10 cellular contexts compared by ENCODE assay signal in the genomic region with DNA sequence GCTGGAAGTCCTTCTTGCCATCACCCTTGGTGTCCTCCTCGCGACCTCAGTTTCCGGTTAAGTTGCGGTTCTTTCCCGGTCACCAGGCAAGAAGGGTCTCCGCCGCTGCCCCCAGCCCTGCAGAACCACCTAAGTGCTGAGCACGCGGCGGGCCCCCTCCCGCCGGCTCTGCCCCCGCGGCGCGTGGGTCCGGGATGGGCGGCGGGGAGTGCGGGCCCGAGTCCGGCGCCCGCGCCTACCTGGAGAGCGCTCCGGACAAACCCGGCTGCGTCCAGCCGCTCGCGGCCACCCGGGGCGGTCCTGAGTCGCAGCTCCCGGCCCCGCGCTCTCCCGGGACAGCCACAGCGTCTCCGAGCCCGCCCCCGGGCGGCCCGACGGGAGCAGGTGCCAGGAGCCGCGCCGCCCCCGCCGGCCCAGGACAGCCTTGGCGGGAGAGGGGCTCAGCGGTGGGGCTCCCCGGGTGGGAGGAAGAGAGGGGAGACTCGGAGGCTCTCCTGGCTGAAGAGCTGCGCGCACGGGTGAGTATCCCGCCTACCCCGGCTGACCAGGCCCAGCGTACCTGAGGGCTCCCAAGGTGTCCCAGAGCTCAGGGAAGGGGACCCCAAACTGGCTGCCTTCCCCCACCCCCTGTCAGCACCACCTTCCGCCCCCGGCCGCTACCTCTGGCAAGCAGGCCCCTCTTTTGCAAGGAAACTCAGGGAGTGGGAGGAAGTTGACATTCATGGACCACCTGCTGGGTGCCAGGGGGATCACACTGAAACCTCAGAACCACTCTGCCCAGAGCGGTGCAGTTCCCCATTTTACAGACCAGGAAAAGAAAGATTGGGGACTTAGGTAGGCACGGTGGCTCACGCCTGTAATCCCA. TPM values are rescaled to one million over a fixed set of nuclear protein-coding genes. Genes with fewer than 3 reads are reported as not detected.
DNase-seq lines count a peak whose midpoint lies in the region; ATAC-seq, FAIRE-seq and TF ChIP-seq lines count a peak whose summit lies in the region.
"Had no signal": no experiment of that assay in that cellular context is flagged by ENCODE, and none has a peak within 500 bp of the region (broad histone marks: within the 10 kb centered on the region; RNA-seq: fewer than 3 reads in every experiment).

No MANE protein-coding gene starts in this region.

- H3K27ac Mint-ChIP-seq in HFFc6 = no peak overlapping the region

- no peak for TF ChIP-seq EP300 in K562 (IDR thresholded peaks at IDR 0.05; ENCODE audit: low read length)

- H3K27me3 ChIP-seq in A673 (replicated peaks; ENCODE audit: insufficient read depth, low read depth, low read length, poor library complexity) = no peaks in the 10 kb centered on the region
- peaks cover 8 to 33% of the 10 kb centered on the region in 2 experiments; a peak in 4 of 5 replicates for H3K27me3 ChIP-seq in K562 (ENCODE audit: control insufficient read depth in 2 of 2, insufficient read depth in 2 of 2, low read length in 2 of 2)
- H3K27me3 ChIP-seq in lower lobe of right lung (ENCODE audit: low read depth) = peaks cover 36% of the 10 kb centered on the region

- TF ChIP-seq POLR2A in K562 (conservative IDR thresholded peaks at IDR 0.05) = no peak

- H3K9me3 ChIP-seq in A673 (ENCODE audit: low read depth, low read length, poor library complexity, severe bottlenecking) (no peaks in the 10 kb centered on the region), K562 (replicated peaks; ENCODE audit: control insufficient read depth, insufficient read depth, low read depth, low read length) (no peaks in the 10 kb centered on the region), lower lobe of right lung (no peaks in the 10 kb centered on the region)

- 0 out of 2 replicates have a peak, but pooled peaks cover 4% of the 10 kb centered on the region for H4K20me1 ChIP-seq in K562 (replicated peaks; ENCODE audit: control insufficient read depth, insufficient read depth, low read length)

- DNase-seq in A673 (ENCODE audit: low spot score) = no peak
- DNase-seq in HFFc6 = no peak
- peak; percentile 41 to 77 (median 62) for DNase-seq in K562 (ENCODE audit: extremely low read depth in 1 of 4, low spot score in 3 of 4)
- no peak for DNase-seq in lower lobe of right lung
- DNase-seq in EL = no peak

- peak overlapping the region in 1 of 2 experiments; percentile 83; a peak in 2 of 4 replicates for H3K9ac ChIP-seq in K562 (ENCODE audit: insufficient read depth in 1 of 2, low read depth in 2 of 2, low read length in 2 of 2)

- peaks cover 9% of the 10 kb centered on the region; the same call in 1 of the 2 replicates for H3K4me1 Mint-ChIP-seq in HFFc6 (ENCODE audit: low read depth)

- no peak overlapping the region for H3K4me3 Mint-ChIP-seq in HFFc6

- intact Hi-C loops in A673 (cut with micrococcal nuclease; ENCODE audit: unreplicated experiment) (no loop called here), K562 (cut with micrococcal nuclease) (no loop called here), lower lobe of right lung (cut with DNase I) (no loop called here)

- H3K4me2 ChIP-seq in K562 (ENCODE audit: insufficient read depth, low read length) = peak overlapping the region; percentile 46

- TF ChIP-seq CTCF in A673 (conservative IDR thresholded peaks at IDR 0.05; ENCODE audit: low read depth, low read length) = no peak
- TF ChIP-seq CTCF in HFFc6 (IDR thresholded peaks at IDR 0.05) = peak; percentile 22; the same call in 1 of the 2 replicates
- peak in 2 of 3 experiments; percentile 23 to 62; a peak in 2 of 6 replicates for TF ChIP-seq CTCF in K562 (IDR thresholded peaks at IDR 0.05 in 2 of 3, conservative IDR thresholded peaks at IDR 0.05 in 1 of 3; ENCODE audit: insufficient read depth in 2 of 3, low read depth in 1 of 3, low read length in 3 of 3)
- no peak for TF ChIP-seq CTCF in lower lobe of right lung (IDR thresholded peaks at IDR 0.05)

- H3K4me1 ChIP-seq in A673 (ENCODE audit: insufficient read depth, low read length, poor library complexity, severe bottlenecking) = no peaks in the 10 kb centered on the region
- H3K4me1 ChIP-seq in K562 (replicated peaks in 1 of 2; ENCODE audit: control insufficient read depth in 2 of 2, insufficient read depth in 2 of 2, low read length in 2 of 2) = peaks cover 2 to 14% of the 10 kb centered on the region in 2 experiments; a peak in 4 of 5 replicates
- peaks cover 10% of the 10 kb centered on the region for H3K4me1 ChIP-seq in lower lobe of right lung

- BruUV-seq in A673 (replicated peaks; lab: Mats Ljungman, UMichigan) (no TSS peak), K562 (replicated peaks; lab: Mats Ljungman, UMichigan) (no TSS peak)

- H3K9me3 Mint-ChIP-seq in HFFc6 = no peaks in the 10 kb centered on the region

- no peaks in the 10 kb centered on the region for H3K36me3 ChIP-seq in A673 (ENCODE audit: insufficient read depth, low read length, poor library complexity, severe bottlenecking)
- no peaks in the 10 kb centered on the region for H3K36me3 ChIP-seq in K562 (ENCODE audit: control insufficient read depth, insufficient read depth, low read length)
- H3K36me3 ChIP-seq in lower lobe of right lung = no peaks in the 10 kb centered on the region

- peak overlapping the region; percentile 77; the same call in 1 of the 2 replicates for H2AFZ ChIP-seq in K562 (ENCODE audit: low read depth, low read length)

- CTCF ChIA-PET in A673 (lab: Charles Lee) (no interaction called here), K562 (lab: Yijun Ruan, JAX; ENCODE audit: low intra/inter-chr PET ratio) (no interaction called here)

- peaks cover 43% of the 10 kb centered on the region for H3K27me3 Mint-ChIP-seq in HFFc6 (ENCODE audit: insufficient read depth)

- in situ Hi-C loops in K562 (cut with MboI) = no loop called here

- FAIRE-seq in K562 (lab: Jason Lieb, UNC) = no peak

- ATAC-seq in K562 = peak; percentile 87
- peak; percentile 57 to 70 for ATAC-seq in lower lobe of right lung
- no peak for ATAC-seq in GM18861 (IDR thresholded peaks at IDR 0.05; ENCODE audit: unreplicated experiment)
- no peak for ATAC-seq in HG02642 (IDR thresholded peaks at IDR 0.05; ENCODE audit: poor library complexity, unreplicated experiment)
- ATAC-seq in GM19463 (IDR thresholded peaks at IDR 0.05; ENCODE audit: unreplicated experiment) = no peak

- H3K4me3 ChIP-seq in A673 (ENCODE audit: low read depth, low read length, poor library complexity, severe bottlenecking) (peak overlapping the region; percentile 34), K562 (peak overlapping the region; percentile 34), lower lobe of right lung (peak overlapping the region; percentile 41)

- no peaks in the 10 kb centered on the region for H3K79me2 ChIP-seq in K562 (ENCODE audit: control insufficient read depth, insufficient read depth, low read length)

- WGBS in K562 (ENCODE audit: insufficient coverage, low coverage, missing lambda C conversion rate) = 9% methylated on average over 46 of the region's 67 CpGs

- TF ChIP-seq RAD21 in K562 (CRISPR knock-in tag; conservative IDR thresholded peaks at IDR 0.05 in 1 of 2, IDR thresholded peaks at IDR 0.05 in 1 of 2) = no peak

- no peak overlapping the region for H3K27ac ChIP-seq in A673 (ENCODE audit: low read depth, low read length, poor library complexity, severe bottlenecking)
- H3K27ac ChIP-seq in K562 (ENCODE audit: extremely low read depth, low read depth, low read length) = no peak overlapping the region
- no peak overlapping the region for H3K27ac ChIP-seq in lower lobe of right lung

- H3K9me1 ChIP-seq in K562 (ENCODE audit: control insufficient read depth, insufficient read depth, low read length) = no peaks in the 10 kb centered on the region

- POLR2A ChIA-PET in A673 (lab: Charles Lee; ENCODE audit: low non-redundant PET) (no interaction called here), K562 (lab: Yijun Ruan, JAX) (interaction anchor here (0.6 to 1.3 kb wide), 3 partner anchors 15 to 58 kb away, joined by 3 to 4 read pairs (median 3); no protein-coding TSS in a partner anchor)

- no peaks in the 10 kb centered on the region for H3K36me3 Mint-ChIP-seq in HFFc6 (ENCODE audit: low read depth)

RNA-seq across cellular contexts. Expression of gene C17orf113, which starts 22.2 kb away (rescaled TPM):
- 0.41 and 0.72 TPM in 2 replicates for total RNA-seq in A673 (2021)
- total RNA-seq in HFFc6 (2021; fragmentation: NEBNext Ultra II Directional; extraction: Animal tissue kit (Norgen Biotek cat#: 25700)) = under 1 TPM in 4 of 6 experiments, not detected in 2; 0.07 to 0.10 (median 0.08) TPM
- 0.88 and 2.5 TPM in 2 replicates for total RNA-seq in K562 (2011; cell fraction: chromatin; rRNA removed; ENCODE audit: low replicate concordance)
- 1.8 and 2.0 TPM in 2 replicates for total RNA-seq in K562 (2011; cell fraction: nucleolus; rRNA removed)
- total RNA-seq in K562 (2011; cell fraction: nucleoplasm; rRNA removed) = 0.95 and 1.2 TPM in 2 replicates
- total RNA-seq in K562 (2014; rRNA removed) = 0.78 and 0.86 TPM in 2 replicates
- total RNA-seq in K562 (2014; rRNA removed; fragmentation: Illumina TruSeq; extraction: Trizol) = 0.22 and 0.29 TPM in 2 replicates
- total RNA-seq in K562 (2015; rRNA removed; fragmentation: Illumina TruSeq; extraction: Trizol) = 0.29 and 0.34 TPM in 2 replicates
- 1.1 and 1.2 TPM in 2 replicates for total RNA-seq in K562 (2021)
- 0.49 and 0.55 TPM in 2 replicates for polyA plus RNA-seq in K562 (2011; rRNA removed)
- polyA plus RNA-seq in K562 (2011; cell fraction: cytosol; rRNA removed) = 0.56 and 0.91 TPM in 2 replicates
- 0.65 and 1.1 TPM in 2 replicates for polyA plus RNA-seq in K562 (2011; cell fraction: nucleus; rRNA removed)
- polyA plus RNA-seq in K562 (2012) = 0.86 and 1.8 TPM in 2 replicates
- 0.31 and 0.61 TPM in 2 replicates for polyA plus RNA-seq in K562 (2014; fragmentation: Illumina TruSeq; extraction: Trizol)
- polyA plus RNA-seq in K562 (2014; fragmentation: Nextera tagmentation; extraction: Ambion mirVana) = under 1 TPM; 0.10 to 0.17 TPM
- polyA plus RNA-seq in K562 (2014; rRNA removed) = 0.38 and 0.71 TPM in 2 replicates
- polyA minus RNA-seq in K562 (2011; rRNA and poly(A)+ RNA removed) = 0.09 and 0.35 TPM in 2 replicates
- polyA minus RNA-seq in K562 (2011; cell fraction: cytosol; rRNA and poly(A)+ RNA removed) = 0.64 and 0.67 TPM in 2 replicates
- 0.22 and 0.27 TPM in 2 replicates for polyA minus RNA-seq in K562 (2011; cell fraction: nucleus; rRNA and poly(A)+ RNA removed)
- 0.89 TPM for total RNA-seq in lower lobe of right lung

RNA-seq across cellular contexts. Expression of gene ZNF385C, which starts 25.7 kb away (rescaled TPM):
- total RNA-seq in A673 (2021) (0.15 and 0.17 TPM in 2 replicates), K562 (2014; rRNA removed) (0.20 TPM in 1 of 2 replicates, not detected in the other), K562 (2014; rRNA removed; fragmentation: Illumina TruSeq; extraction: Trizol) (0.16 and 0.25 TPM in 2 replicates), K562 (2015; rRNA removed; fragmentation: Illumina TruSeq; extraction: Trizol) (0.08 and 0.11 TPM in 2 replicates), K562 (2021) (0.22 and 0.34 TPM in 2 replicates), lower lobe of right lung (1.2 TPM)
- not detected for total RNA-seq in HFFc6 (2021; fragmentation: NEBNext Ultra II Directional; extraction: Animal tissue kit (Norgen Biotek cat#: 25700))
- total RNA-seq in K562 (2011; cell fraction: chromatin; rRNA removed; ENCODE audit: low replicate concordance) = 0.44 and 0.86 TPM in 2 replicates
- total RNA-seq in K562 (2011; cell fraction: nucleolus; rRNA removed) = 0.79 and 0.83 TPM in 2 replicates
- total RNA-seq in K562 (2011; cell fraction: nucleoplasm; rRNA removed) = 0.73 and 1.5 TPM in 2 replicates
- polyA plus RNA-seq in K562 (2011; rRNA removed) (0.35 and 0.42 TPM in 2 replicates), K562 (2014; fragmentation: Illumina TruSeq; extraction: Trizol) (0.28 and 0.29 TPM in 2 replicates), K562 (2014; fragmentation: Nextera tagmentation; extraction: Ambion mirVana) (under 1 TPM; 0.03 to 0.04 TPM), K562 (2014; rRNA removed) (0.15 and 0.74 TPM in 2 replicates)
- polyA plus RNA-seq in K562 (2011; cell fraction: cytosol; rRNA removed) = 0.48 and 0.63 TPM in 2 replicates
- polyA plus RNA-seq in K562 (2011; cell fraction: nucleus; rRNA removed) = 0.80 and 0.84 TPM in 2 replicates
- 0.25 and 1.9 TPM in 2 replicates for polyA plus RNA-seq in K562 (2012)
- polyA minus RNA-seq in K562 (2011; rRNA and poly(A)+ RNA removed) = 0.11 and 0.18 TPM in 2 replicates
- polyA minus RNA-seq in K562 (2011; cell fraction: cytosol; rRNA and poly(A)+ RNA removed) = not detected in 2 replicates
- polyA minus RNA-seq in K562 (2011; cell fraction: nucleus; rRNA and poly(A)+ RNA removed) = not detected in 2 replicates
- total RNA-seq: LHCN-M2, pulmonary artery endothelial cell had no signal

RNA-seq across cellular contexts. Expression of gene DHX58, which starts 40.0 kb away (rescaled TPM):
- total RNA-seq in A673 (2021) = 2.1 and 3.3 TPM in 2 replicates
- total RNA-seq in HFFc6 (2021; fragmentation: NEBNext Ultra II Directional; extraction: Animal tissue kit (Norgen Biotek cat#: 25700)) = 1 to 10 TPM; 4.0 to 5.3 (median 4.2) TPM
- total RNA-seq in K562 (2011; cell fraction: chromatin; rRNA removed; ENCODE audit: low replicate concordance) = 6.6 and 9.3 TPM in 2 replicates
- total RNA-seq in K562 (2011; cell fraction: nucleolus; rRNA removed) = 4.5 and 5.7 TPM in 2 replicates
- 5.0 and 5.1 TPM in 2 replicates for total RNA-seq in K562 (2011; cell fraction: nucleoplasm; rRNA removed)
- 1.5 and 3.0 TPM in 2 replicates for total RNA-seq in K562 (2014; rRNA removed)
- total RNA-seq in K562 (2014; rRNA removed; fragmentation: Illumina TruSeq; extraction: Trizol) = 0.51 and 0.76 TPM in 2 replicates
- total RNA-seq in K562 (2015; rRNA removed; fragmentation: Illumina TruSeq; extraction: Trizol) = 1.1 and 1.2 TPM in 2 replicates
- total RNA-seq in K562 (2021) = 1.7 and 2.3 TPM in 2 replicates
- polyA plus RNA-seq in K562 (2011; rRNA removed) = 1.6 and 3.5 TPM in 2 replicates
- 3.9 and 5.4 TPM in 2 replicates for polyA plus RNA-seq in K562 (2011; cell fraction: cytosol; rRNA removed)
- polyA plus RNA-seq in K562 (2011; cell fraction: nucleus; rRNA removed) = 7.8 and 12.8 TPM in 2 replicates
- 1.5 and 4.2 TPM in 2 replicates for polyA plus RNA-seq in K562 (2012)
- polyA plus RNA-seq in K562 (2014; fragmentation: Illumina TruSeq; extraction: Trizol) = 1.4 TPM in 2 replicates
- polyA plus RNA-seq in K562 (2014; fragmentation: Nextera tagmentation; extraction: Ambion mirVana) = under 1 TPM; 0.15 to 0.25 TPM
- polyA plus RNA-seq in K562 (2014; rRNA removed) = 1.9 and 2.4 TPM in 2 replicates
- 0.84 and 1.1 TPM in 2 replicates for polyA minus RNA-seq in K562 (2011; rRNA and poly(A)+ RNA removed)
- 1.7 and 2.9 TPM in 2 replicates for polyA minus RNA-seq in K562 (2011; cell fraction: cytosol; rRNA and poly(A)+ RNA removed)
- polyA minus RNA-seq in K562 (2011; cell fraction: nucleus; rRNA and poly(A)+ RNA removed) = 1.9 and 4.2 TPM in 2 replicates
- 40.4 TPM for total RNA-seq in lower lobe of right lung

RNA-seq across cellular contexts. Expression of gene KAT2A, which starts 48.6 kb away (rescaled TPM):
- 28.6 and 30.3 TPM in 2 replicates for total RNA-seq in A673 (2021)
- total RNA-seq in HFFc6 (2021; fragmentation: NEBNext Ultra II Directional; extraction: Animal tissue kit (Norgen Biotek cat#: 25700)) = 10 to 100 TPM; 21.5 to 36.2 (median 25.3) TPM
- 97.5 and 216 TPM in 2 replicates for total RNA-seq in K562 (2011; cell fraction: chromatin; rRNA removed; ENCODE audit: low replicate concordance)
- total RNA-seq in K562 (2011; cell fraction: nucleolus; rRNA removed) = 139 and 145 TPM in 2 replicates
- total RNA-seq in K562 (2011; cell fraction: nucleoplasm; rRNA removed) = 84.1 and 110 TPM in 2 replicates
- total RNA-seq in K562 (2014; rRNA removed) = 22.9 and 29.3 TPM in 2 replicates
- total RNA-seq in K562 (2014; rRNA removed; fragmentation: Illumina TruSeq; extraction: Trizol) = 13.9 and 18.7 TPM in 2 replicates
- total RNA-seq in K562 (2015; rRNA removed; fragmentation: Illumina TruSeq; extraction: Trizol) = 31.9 and 32.8 TPM in 2 replicates
- total RNA-seq in K562 (2021) = 57.2 and 57.8 TPM in 2 replicates
- polyA plus RNA-seq in K562 (2011; rRNA removed) = 64.6 and 64.7 TPM in 2 replicates
- 26.0 and 41.1 TPM in 2 replicates for polyA plus RNA-seq in K562 (2011; cell fraction: cytosol; rRNA removed)
- 518 and 949 TPM in 2 replicates for polyA plus RNA-seq in K562 (2011; cell fraction: nucleus; rRNA removed)
- polyA plus RNA-seq in K562 (2012) = 43.2 and 57.4 TPM in 2 replicates
- 54.4 and 57.1 TPM in 2 replicates for polyA plus RNA-seq in K562 (2014; fragmentation: Illumina TruSeq; extraction: Trizol)
- polyA plus RNA-seq in K562 (2014; fragmentation: Nextera tagmentation; extraction: Ambion mirVana) = 1 to 10 TPM; 1.5 to 4.9 TPM
- polyA plus RNA-seq in K562 (2014; rRNA removed) = 80.4 and 92.0 TPM in 2 replicates
- 13.2 and 20.1 TPM in 2 replicates for polyA minus RNA-seq in K562 (2011; rRNA and poly(A)+ RNA removed)
- polyA minus RNA-seq in K562 (2011; cell fraction: cytosol; rRNA and poly(A)+ RNA removed) = 13.4 and 13.8 TPM in 2 replicates
- 44.7 and 47.8 TPM in 2 replicates for polyA minus RNA-seq in K562 (2011; cell fraction: nucleus; rRNA and poly(A)+ RNA removed)
- total RNA-seq in lower lobe of right lung = 41.6 TPM

RNA-seq across cellular contexts. Expression of gene HSPB9, which starts 50.0 kb away (rescaled TPM):
- total RNA-seq in A673 (2021) (not detected in 2 replicates), K562 (2014; rRNA removed) (0.08 TPM in 1 of 2 replicates, not detected in the other), K562 (2014; rRNA removed; fragmentation: Illumina TruSeq; extraction: Trizol) (not detected in 2 replicates), K562 (2015; rRNA removed; fragmentation: Illumina TruSeq; extraction: Trizol) (0.07 TPM in 1 of 2 replicates, not detected in the other), K562 (2021) (0.11 and 0.16 TPM in 2 replicates), lower lobe of right lung (not detected)
- not detected for total RNA-seq in HFFc6 (2021; fragmentation: NEBNext Ultra II Directional; extraction: Animal tissue kit (Norgen Biotek cat#: 25700))
- total RNA-seq in K562 (2011; cell fraction: chromatin; rRNA removed; ENCODE audit: low replicate concordance) = 0.62 and 0.92 TPM in 2 replicates
- 0.26 and 0.67 TPM in 2 replicates for total RNA-seq in K562 (2011; cell fraction: nucleolus; rRNA removed)
- total RNA-seq in K562 (2011; cell fraction: nucleoplasm; rRNA removed) = 0.22 and 0.31 TPM in 2 replicates
- polyA plus RNA-seq in K562 (2011; rRNA removed) (0.04 and 0.08 TPM in 2 replicates), K562 (2014; fragmentation: Illumina TruSeq; extraction: Trizol) (not detected in 2 replicates), K562 (2014; fragmentation: Nextera tagmentation; extraction: Ambion mirVana) (under 1 TPM; 0.04 to 0.06 TPM), K562 (2014; rRNA removed) (0.05 and 0.13 TPM in 2 replicates)
- 0.06 TPM in 1 of 2 replicates, not detected in the other for polyA plus RNA-seq in K562 (2011; cell fraction: cytosol; rRNA removed)
- polyA plus RNA-seq in K562 (2011; cell fraction: nucleus; rRNA removed) = 0.41 and 0.74 TPM in 2 replicates
- polyA plus RNA-seq in K562 (2012) = 0.27 and 0.36 TPM in 2 replicates
- 0.18 TPM in 1 of 2 replicates, not detected in the other for polyA minus RNA-seq in K562 (2011; rRNA and poly(A)+ RNA removed)
- polyA minus RNA-seq in K562 (2011; cell fraction: cytosol; rRNA and poly(A)+ RNA removed) = not detected in 2 replicates
- polyA minus RNA-seq in K562 (2011; cell fraction: nucleus; rRNA and poly(A)+ RNA removed) = 0.13 and 0.22 TPM in 2 replicates
- total RNA-seq: LHCN-M2, pulmonary artery endothelial cell had no signal

Comparison
In these comparisons a context has a peak if more than half of its experiments do, and no peak if none do; other contexts are left out.
1. DNase-seq: peak in K562 (4 of 4); none in A673 (single experiment), HFFc6 (single experiment), lower lobe of right lung (single experiment) and EL (single experiment).
2. CTCF ChIP-seq: peak in HFFc6 (single experiment) and K562 (2 of 3); none in A673 (single experiment) and lower lobe of right lung (single experiment).
3. ATAC-seq: peak in K562 (single experiment) and lower lobe of right lung (2 of 2); none in GM18861 (single experiment), HG02642 (single experiment) and GM19463 (single experiment).
4. Peak in every context shown above with its lines, with median percentiles within 50 percentile points of each other: H3K4me3 ChIP-seq.